9 cellular contexts compared by ENCODE assay signal in the genomic region with DNA sequence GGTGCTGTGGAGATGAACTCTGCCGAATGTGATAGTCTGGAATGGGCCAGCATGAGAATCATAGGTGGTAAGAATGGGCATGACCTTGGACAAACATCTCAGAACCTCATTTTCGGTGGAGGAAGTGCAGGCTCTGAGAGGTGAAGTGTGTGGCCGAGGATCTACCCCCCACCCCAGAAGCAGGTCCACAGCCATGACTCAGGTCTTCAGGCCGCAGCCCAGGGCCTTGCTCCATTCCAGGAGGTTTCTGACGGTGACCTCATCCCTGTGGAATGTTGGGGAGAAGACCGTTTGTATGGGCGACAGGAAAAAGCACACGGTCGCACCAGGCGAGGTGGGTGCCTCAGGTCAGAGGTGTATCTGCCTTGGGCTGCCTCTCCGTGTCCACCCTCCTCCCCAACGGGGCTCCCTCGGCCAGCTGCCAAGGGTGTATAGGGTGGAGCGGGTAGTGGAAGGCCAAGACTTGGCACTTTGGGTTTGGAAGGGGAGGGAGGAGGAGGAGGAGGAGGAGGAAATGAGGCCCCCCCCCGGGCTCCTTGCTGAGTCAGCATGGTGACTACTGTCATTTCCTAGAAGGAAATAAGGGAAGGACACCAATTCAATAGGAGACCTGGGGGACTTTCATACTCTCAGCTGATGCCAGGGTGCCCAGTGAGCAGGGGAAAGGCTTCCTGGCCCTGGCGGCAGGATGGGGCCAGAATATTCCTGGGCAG.
A peak's percentile ranks its signal among the peaks of the same experiment; 100 is the strongest.
DNase-seq lines count a peak whose midpoint lies in the region; ATAC-seq and TF ChIP-seq lines count a peak whose summit lies in the region.
"Had no signal": no experiment of that assay in that cellular context is flagged by ENCODE, and none has a peak within 500 bp of the region (broad histone marks: within the 10 kb centered on the region; RNA-seq: fewer than 3 reads in every experiment).

No MANE protein-coding gene starts in this region.

- H3K4me3 Mint-ChIP-seq in endothelial cell (ENCODE audit: unreplicated experiment) = no peak overlapping the region

- ATAC-seq in left colon = peak; percentile 34

- no peak for TF ChIP-seq POLR2A in transverse colon (IDR thresholded peaks at IDR 0.05)

- WGBS in transverse colon (ENCODE audit: low coverage in 1 of 2), 2 donors = 67 to 88% methylated on average over 1 to 16 of the region's 16 CpGs

- peak overlapping the region; percentile 41 for H3K9ac ChIP-seq in HUES6 (ENCODE audit: low read length)

- H3K9me3 ChIP-seq in HUES6 (ENCODE audit: control insufficient read depth, insufficient read depth, low read depth, low read length) (no peaks in the 10 kb centered on the region), transverse colon (no peaks in the 10 kb centered on the region)

- no peaks in the 10 kb centered on the region for H3K36me3 ChIP-seq in HUES6 (ENCODE audit: control insufficient read depth, insufficient read depth, low read length)
- no peaks in the 10 kb centered on the region for H3K36me3 ChIP-seq in transverse colon

- H3K4me1 ChIP-seq in HUES6 (ENCODE audit: control insufficient read depth, insufficient read depth, low read length) = peaks cover 45% of the 10 kb centered on the region
- peaks cover 0 to 6% (median 0%) of the 10 kb centered on the region in 4 donors for H3K4me1 ChIP-seq in transverse colon

- DNase-seq in caudate nucleus (lab: John Stamatoyannopoulos, UW) (no peak), left colon (peak in 1 of 2 donors; percentile 44), transverse colon (peak; percentile 51), NCI-H2171 treated with DMSO at 0.1 percent for 48 hours (lab: John Stamatoyannopoulos, UW) (no peak), NCI-H2227 (lab: John Stamatoyannopoulos, UW; ENCODE audit: unreplicated experiment) (no peak), endothelial cell (ENCODE audit: low spot score) (no peak), putamen (ENCODE audit: low spot score) (no peak)
- DNase-seq: retina had no signal

- intact Hi-C loops in left colon (cut with DNase I, micrococcal nuclease) = no loop called here
- intact Hi-C loops in transverse colon (cut with DNase I; ENCODE audit: low total_unique reads) = no loop called here

- H3K27me3 ChIP-seq in HUES6 (ENCODE audit: control insufficient read depth, insufficient read depth, low read length) = no peaks in the 10 kb centered on the region
- no peaks in the 10 kb centered on the region for H3K27me3 ChIP-seq in transverse colon

- no peaks in the 10 kb centered on the region for H3K27me3 Mint-ChIP-seq in endothelial cell (ENCODE audit: unreplicated experiment)

- no peak for TF ChIP-seq EP300 in transverse colon (IDR thresholded peaks at IDR 0.05; ENCODE audit: low read depth)

- no peak overlapping the region for H3K27ac Mint-ChIP-seq in endothelial cell (ENCODE audit: unreplicated experiment)

- in situ Hi-C loops in transverse colon (cut with MboI; ENCODE audit: low pct_ligation_motif_present in 1 of 4, low pct_unique_long_range_greater_than_20kb in 1 of 4, low sequenced_read_pairs in 3 of 4) = no loop called here

- no peaks in the 10 kb centered on the region for H3K36me3 Mint-ChIP-seq in endothelial cell (ENCODE audit: low read depth, unreplicated experiment)

- peaks cover 25% of the 10 kb centered on the region for H3K4me1 Mint-ChIP-seq in endothelial cell (ENCODE audit: unreplicated experiment)

- H3K27ac ChIP-seq in HUES6 (ENCODE audit: low read depth, low read length) (peak overlapping the region; percentile 66; the same call in 1 of the 2 replicates), caudate nucleus (ENCODE audit: low read depth, low read length) (peak overlapping the region; percentile 48), transverse colon (peak overlapping the region; percentile 7 to 41 (median 21))

- no peaks in the 10 kb centered on the region for H3K9me3 Mint-ChIP-seq in endothelial cell (ENCODE audit: unreplicated experiment)

- TF ChIP-seq CTCF in transverse colon (IDR thresholded peaks at IDR 0.05) = no peak
- TF ChIP-seq CTCF in endothelial cell (IDR thresholded peaks at IDR 0.05; ENCODE audit: unreplicated experiment) = no peak

- H3K4me3 ChIP-seq in HUES6 (ENCODE audit: low read depth, low read length) (no peak overlapping the region; the same call in 1 of the 2 replicates), transverse colon (no peak overlapping the region)
